ENCODE assay signal across 8 cellular contexts in the genomic region with DNA sequence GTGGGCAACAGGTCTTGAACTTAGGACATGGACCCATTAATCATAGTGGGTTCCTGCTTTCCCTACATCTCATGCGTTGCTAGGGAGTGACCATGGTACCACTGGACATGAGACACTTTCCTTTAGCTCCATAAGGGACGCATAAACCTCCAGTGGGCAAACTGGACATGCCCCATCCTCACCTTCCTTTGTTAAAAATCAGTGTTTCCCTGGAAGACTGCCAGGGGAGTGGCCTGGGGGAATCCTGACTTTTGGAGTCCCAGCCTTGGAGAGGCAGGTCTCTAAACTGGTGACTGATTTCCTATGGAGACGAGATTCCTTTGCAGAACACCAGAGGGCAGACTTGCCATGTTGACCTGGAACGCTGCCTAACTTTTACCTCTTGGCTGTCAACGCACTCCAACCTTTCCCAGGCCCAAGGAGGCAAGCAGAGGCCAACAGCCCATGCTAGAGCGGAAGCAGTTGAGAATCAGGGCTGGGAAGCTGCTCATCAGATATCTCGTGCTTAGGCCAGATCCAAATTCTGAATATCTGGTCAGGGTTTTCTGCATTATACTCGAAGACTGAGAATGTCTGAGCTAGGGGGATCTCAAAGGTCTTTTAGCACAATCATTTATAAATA. TPM values are rescaled to one million over a fixed set of nuclear protein-coding genes. Genes with fewer than 3 reads are reported as not detected.
DNase-seq lines count a peak whose midpoint lies in the region; ATAC-seq and TF ChIP-seq lines count a peak whose summit lies in the region.

No MANE protein-coding gene starts in this region.

- H3K9me1 ChIP-seq in IMR-90 (ENCODE audit: insufficient read depth, low read length): peaks cover 12% of the 10 kb centered on the region

- H2BK15ac ChIP-seq in IMR-90 (ENCODE audit: low read depth, low read length): no peak overlapping the region

- CTCF ChIA-PET in IMR-90 (lab: Yijun Ruan, JAX) (interaction anchor here (0.7 to 3.0 kb wide), 7 partner anchors 10 to 102 kb away, joined by 3 to 13 read pairs (median 4); partner anchors contain the start of gene CX3CR1), RWPE1 (lab: Yijun Ruan, JAX) (interaction anchor here (0.6 to 2.5 kb wide), 7 partner anchors 15 to 132 kb away, joined by 3 to 17 read pairs (median 3); no protein-coding TSS in a partner anchor)

- H2AK9ac ChIP-seq in IMR-90 (replicated peaks; ENCODE audit: low read depth, low read length, poor library complexity): peak overlapping the region; percentile 77

- H3K27me3 ChIP-seq in IMR-90 (ENCODE audit: control insufficient read depth, insufficient read depth, low read length): no peaks in the 10 kb centered on the region

- H3K4me2 ChIP-seq in IMR-90 (ENCODE audit: low read depth, low read length): no peak overlapping the region

- H3K9ac ChIP-seq in IMR-90 (ENCODE audit: low read depth, low read length): no peak overlapping the region

- peak overlapping the region; percentile 40 for H2AFZ ChIP-seq in IMR-90 (replicated peaks; ENCODE audit: low read length, poor library complexity)

- H3K4me3 Mint-ChIP-seq in activated naive CD4-positive, alpha-beta T cell treated with anti-CD3 and anti-CD28 coated beads, Interleukin-2, amount 50 U/mL, for 24 hours: peak overlapping the region; percentile 67
- no peak overlapping the region for H3K4me3 Mint-ChIP-seq in progenitor cell of endocrine pancreas (ENCODE audit: low read depth)

- no peak overlapping the region; the same call in 1 of the 2 replicates for H2BK120ac ChIP-seq in IMR-90 (ENCODE audit: low read depth, low read length)

- no peak overlapping the region for H3K23ac ChIP-seq in IMR-90 (ENCODE audit: low read depth, low read length)

- in situ Hi-C loops in ACHN (cut with HindIII; ENCODE audit: low pct_ligation_motif_present, low pct_unique_long_range_greater_than_20kb, low sequenced_read_pairs): no loop called here
- in situ Hi-C loops in IMR-90 (cut with MboI; ENCODE audit: low sequenced_read_pairs): loop anchor here (5.0 kb wide), 1 partner anchor 93 kb away; the partner anchor contains the start of gene CX3CR1

- no peak overlapping the region for H3K27ac ChIP-seq in IMR-90 (ENCODE audit: insufficient read depth, low read length)
- no peak overlapping the region for H3K27ac ChIP-seq in RWPE1

- TF ChIP-seq RAD21 in IMR-90 (IDR thresholded peaks at IDR 0.05; ENCODE audit: low read length): peak; percentile 76

- H3K9me3 Mint-ChIP-seq in activated naive CD4-positive, alpha-beta T cell treated with anti-CD3 and anti-CD28 coated beads, Interleukin-2, amount 50 U/mL, for 24 hours: no peaks in the 10 kb centered on the region
- H3K9me3 Mint-ChIP-seq in progenitor cell of endocrine pancreas (ENCODE audit: low read depth): no peaks in the 10 kb centered on the region

- H3K4me1 ChIP-seq in IMR-90 (ENCODE audit: control insufficient read depth, insufficient read depth, low read length): peaks cover 9% of the 10 kb centered on the region

- no peak overlapping the region for H3K14ac ChIP-seq in IMR-90 (replicated peaks; ENCODE audit: low read depth, low read length)

- H4K5ac ChIP-seq in IMR-90 (ENCODE audit: low read depth, low read length): no peak overlapping the region

- no peak for TF ChIP-seq POLR2A in IMR-90 (IDR thresholded peaks at IDR 0.05; ENCODE audit: low read depth, low read length)

- H3K79me1 ChIP-seq in IMR-90 (ENCODE audit: low read depth in 1 of 2, low read length in 2 of 2): no peaks in the 10 kb centered on the region

- ATAC-seq in IMR-90 (ENCODE audit: low read depth) (peak; percentile 74), HG02763 (IDR thresholded peaks at IDR 0.05; ENCODE audit: unreplicated experiment) (no peak)

- H3K27ac Mint-ChIP-seq in activated naive CD4-positive, alpha-beta T cell treated with anti-CD3 and anti-CD28 coated beads, Interleukin-2, amount 50 U/mL, for 24 hours: peak overlapping the region; percentile 77
- no peak overlapping the region for H3K27ac Mint-ChIP-seq in progenitor cell of endocrine pancreas

- H2BK20ac ChIP-seq in IMR-90 (ENCODE audit: low read depth, low read length): no peak overlapping the region

- H4K8ac ChIP-seq in IMR-90 (ENCODE audit: low read depth in 2 of 2, low read length in 2 of 2): no peak overlapping the region

- no peak overlapping the region for H2BK5ac ChIP-seq in IMR-90 (ENCODE audit: low read depth, low read length, poor library complexity, severe bottlenecking)

- no peaks in the 10 kb centered on the region for H3K36me3 Mint-ChIP-seq in activated naive CD4-positive, alpha-beta T cell treated with anti-CD3 and anti-CD28 coated beads, Interleukin-2, amount 50 U/mL, for 24 hours
- H3K36me3 Mint-ChIP-seq in progenitor cell of endocrine pancreas (ENCODE audit: insufficient read depth): no peaks in the 10 kb centered on the region

- dilution Hi-C loops in IMR-90 (cut with HindIII; ENCODE audit: low sequenced_read_pairs, unreplicated experiment): no loop called here

- no peak overlapping the region for H3K4me3 ChIP-seq in GM12875 (ENCODE audit: low read depth, low read length)
- no peak overlapping the region for H3K4me3 ChIP-seq in IMR-90 (ENCODE audit: insufficient read depth, low read depth, low read length)

- H3K56ac ChIP-seq in IMR-90 (ENCODE audit: extremely low read depth, insufficient read depth, low read length): no peak overlapping the region

- WGBS in IMR-90 (ENCODE audit: extremely low coverage in 2 of 2, insufficient read length in 1 of 2), 2 experiments: 80% methylated on average over 2 of the region's 8 CpGs; no CpG with 5 or more reads in 1 of the 2 experiments

- no peaks in the 10 kb centered on the region for H3K9me3 ChIP-seq in IMR-90 (ENCODE audit: control insufficient read depth, insufficient read depth, low read length)

- no peaks in the 10 kb centered on the region for H3K27me3 Mint-ChIP-seq in activated naive CD4-positive, alpha-beta T cell treated with anti-CD3 and anti-CD28 coated beads, Interleukin-2, amount 50 U/mL, for 24 hours
- H3K27me3 Mint-ChIP-seq in progenitor cell of endocrine pancreas: peaks cover 2% of the 10 kb centered on the region

- H4K20me1 ChIP-seq in IMR-90 (ENCODE audit: insufficient read depth, low read length): no peaks in the 10 kb centered on the region; the same call in 1 of the 2 replicates

- BruUV-seq in IMR-90 (replicated peaks; lab: Mats Ljungman, UMichigan): no TSS peak

- H3K18ac ChIP-seq in IMR-90 (ENCODE audit: low read depth, low read length): no peak overlapping the region

- no peaks in the 10 kb centered on the region for H3K36me3 ChIP-seq in IMR-90 (ENCODE audit: control insufficient read depth, insufficient read depth, low read length)

- DNase-seq in ACHN (peak; percentile 54), IMR-90 (peak; percentile 64), RWPE1 (ENCODE audit: low spot score) (peak; percentile 50), glomerular visceral epithelial cell (ENCODE audit: extremely low spot score) (peak; percentile 59), progenitor cell of endocrine pancreas (ENCODE audit: low spot score, unreplicated experiment) (peak; percentile 46)

- peak overlapping the region; percentile 29; the same call in 1 of the 2 replicates for H2AK5ac ChIP-seq in IMR-90 (ENCODE audit: low read depth, low read length)

- intact Hi-C loops in IMR-90 (cut with micrococcal nuclease): loop anchor here (1.0 to 2.0 kb wide), 2 partner anchors 63 to 99 kb away; no protein-coding TSS in a partner anchor

- TF ChIP-seq CTCF in GM12875 (IDR thresholded peaks at IDR 0.05; ENCODE audit: borderline replicate concordance, insufficient read depth, low read depth, low read length) (peak; percentile 79), IMR-90 (conservative IDR thresholded peaks at IDR 0.05; ENCODE audit: low read depth, low read length) (peak; percentile 81), RWPE1 (conservative IDR thresholded peaks at IDR 0.05; ENCODE audit: low read depth) (peak; percentile 76), progenitor cell of endocrine pancreas (IDR thresholded peaks at IDR 0.05; ENCODE audit: unreplicated experiment) (peak; percentile 83)

- H3K4me1 Mint-ChIP-seq in activated naive CD4-positive, alpha-beta T cell treated with anti-CD3 and anti-CD28 coated beads, Interleukin-2, amount 50 U/mL, for 24 hours: peaks cover 24% of the 10 kb centered on the region
- H3K4me1 Mint-ChIP-seq in progenitor cell of endocrine pancreas (ENCODE audit: low read depth): peaks cover 9% of the 10 kb centered on the region

- H3K4ac ChIP-seq in IMR-90 (ENCODE audit: low read depth, low read length): no peak overlapping the region; the same call in 1 of the 2 replicates

- H4K91ac ChIP-seq in IMR-90 (ENCODE audit: insufficient read depth, low read depth, low read length): no peak overlapping the region

- POLR2A ChIA-PET in IMR-90 (lab: Charles Lee; ENCODE audit: unreplicated experiment): no interaction called here
- POLR2A ChIA-PET in RWPE1 (lab: Yijun Ruan, JAX; ENCODE audit: low non-redundant PET): no interaction called here

TF ChIP-seq in IMR-90, 13 proteins besides CTCF, POLR2A, EP300 and RAD21:
- TF ChIP-seq CEBPB (IDR thresholded peaks at IDR 0.05; ENCODE audit: low read depth, low read length) (no peak), SMC3 (IDR thresholded peaks at IDR 0.05; ENCODE audit: low read depth, low read length) (peak; percentile 74)

RNA-seq across cellular contexts. Expression of gene XIRP1, which starts 2.6 kb away (rescaled TPM):
- under 0.01 TPM in 2 replicates for total RNA-seq in IMR-90 (2012; rRNA removed)
- polyA plus RNA-seq in IMR-90 (2012; rRNA removed): 0.03 and 0.07 TPM in 2 replicates
- 0.04 TPM in 2 replicates for polyA plus RNA-seq in IMR-90 (2012; cell fraction: cytosol; rRNA removed)
- 0.15 and 0.25 TPM in 2 replicates for polyA plus RNA-seq in IMR-90 (2012; cell fraction: nucleus; rRNA removed; ENCODE audit: low replicate concordance)
- total RNA-seq in progenitor cell of endocrine pancreas: 0.16 TPM in 1 of 2 replicates, not detected in the other

RNA-seq across cellular contexts. Expression of gene CSRNP1, which starts 36.4 kb away (rescaled TPM):
- 22.8 TPM in 2 replicates for total RNA-seq in IMR-90 (2012; rRNA removed)
- polyA plus RNA-seq in IMR-90 (2012; rRNA removed): 16.5 and 23.1 TPM in 2 replicates
- 22.5 and 41.4 TPM in 2 replicates for polyA plus RNA-seq in IMR-90 (2012; cell fraction: cytosol; rRNA removed)
- polyA plus RNA-seq in IMR-90 (2012; cell fraction: nucleus; rRNA removed; ENCODE audit: low replicate concordance): 80.9 and 92.7 TPM in 2 replicates
- 6.6 and 6.7 TPM in 2 replicates for total RNA-seq in progenitor cell of endocrine pancreas
